17 cellular contexts compared by ENCODE assay signal in the genomic region with DNA sequence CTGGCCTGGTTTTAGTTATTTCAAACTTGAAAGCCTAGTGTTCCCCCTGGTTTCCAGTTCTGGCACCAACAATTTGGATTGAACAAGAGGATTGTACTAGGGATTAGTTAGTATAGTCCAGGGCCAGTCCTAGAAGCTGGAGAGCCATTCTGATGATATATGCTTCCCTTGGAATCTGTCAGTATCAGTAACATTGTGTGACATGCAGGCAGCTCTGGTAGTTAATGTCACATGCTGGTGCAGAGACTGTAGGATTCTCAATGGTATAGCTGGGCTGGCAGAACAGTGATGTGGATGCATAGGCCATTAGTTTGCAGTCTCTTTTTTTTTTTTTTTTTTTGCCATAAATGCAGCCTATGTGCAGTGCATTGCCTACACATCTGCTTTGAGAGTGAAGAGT.
"Had no signal": no experiment of that assay in that cellular context is flagged by ENCODE, and none has a peak within 500 bp of the region (broad histone marks: within the 10 kb centered on the region; RNA-seq: fewer than 3 reads in every experiment).

No MANE protein-coding gene starts in this region.

- ATAC-seq: activated T-cell treated with anti-CD3 and anti-CD28 coated beads, Interleukin-2, amount 50 U/mL, for 4 hours; mucosa of descending colon had no signal

- H3K36me3 ChIP-seq: breast epithelium, esophagus squamous epithelium, tibial artery, vagina had no signal

- H3K4me3 Mint-ChIP-seq: activated CD8-positive, alpha-beta memory T cell treated with anti-CD3 and anti-CD28 coated beads, Interleukin-2, amount 10 ng/mL, durations not matched to agents 7 days and 5 days; activated T-cell treated with anti-CD3 and anti-CD28 coated beads, Interleukin-2, amount 50 U/mL, for 4 hours; nephron had no signal

- DNase-seq: activated CD4-positive, alpha-beta T cell treated with anti-CD3 and anti-CD28 coated beads, Interleukin-2, amount 50 U/mL, for 4 hours; activated CD8-positive, alpha-beta memory T cell treated with anti-CD3 and anti-CD28 coated beads, Interleukin-2, amount 10 ng/mL, durations not matched to agents 7 days and 5 days; activated gamma-delta T cell treated with Interleukin-2 at 50 U/mL for 16 hours; activated T-cell treated with anti-CD3 and anti-CD28 coated beads, Interleukin-2, amount 50 U/mL, for 4 hours; aorta; esophagus squamous epithelium; foreskin fibroblast; glutamatergic neuron; immature natural killer cell; mammary epithelial cell; mucosa of descending colon; stimulated activated CD4-positive, alpha-beta T cell treated with anti-CD3 and anti-CD28 coated beads, Interleukin-4, amount 100 ng/mL, for 1 hour; stimulated activated CD8-positive, alpha-beta memory T cell treated with anti-CD3 and anti-CD28 coated beads, Interleukin-4, amount 100 ng/mL, for 48 hours; tibial artery had no signal

- H3K9me3 Mint-ChIP-seq: activated T-cell treated with anti-CD3 and anti-CD28 coated beads, Interleukin-2, amount 50 U/mL, for 4 hours; nephron had no signal

- H3K9me3 ChIP-seq: breast epithelium, esophagus squamous epithelium, mucosa of descending colon, tibial artery, vagina had no signal

- H3K27me3 ChIP-seq: breast epithelium, esophagus squamous epithelium, tibial artery, vagina had no signal

- H3K4me3 ChIP-seq: breast epithelium, esophagus squamous epithelium, mucosa of descending colon, tibial artery, vagina had no signal

- H3K27ac ChIP-seq: breast epithelium, esophagus squamous epithelium, tibial artery, vagina had no signal

- H3K27ac Mint-ChIP-seq: activated CD8-positive, alpha-beta memory T cell treated with anti-CD3 and anti-CD28 coated beads, Interleukin-2, amount 10 ng/mL, durations not matched to agents 7 days and 5 days had no signal
